15 cellular contexts compared by ENCODE assay signal in genomic region chr13:50592412-50593145, GRCh38.
A peak's percentile ranks its signal among the peaks of the same experiment; 100 is the strongest.
DNase-seq lines count a peak whose midpoint lies in the region; ATAC-seq and TF ChIP-seq lines count a peak whose summit lies in the region.
"Had no signal": no experiment of that assay in that cellular context is flagged by ENCODE, and none has a peak within 500 bp of the region (broad histone marks: within the 10 kb centered on the region; RNA-seq: fewer than 3 reads in every experiment).

No MANE protein-coding gene starts in this region.

- peaks cover 16% of the 10 kb centered on the region for H3K4me1 Mint-ChIP-seq in MCF 10A (ENCODE audit: insufficient read depth, unreplicated experiment)

- intact Hi-C loops in MCF 10A (cut with micrococcal nuclease): no loop called here
- intact Hi-C loops in breast epithelium (cut with DNase I; ENCODE audit: low total_unique reads): no loop called here

- H3K4me1 ChIP-seq in breast epithelium (no peaks in the 10 kb centered on the region), RWPE2 (ENCODE audit: insufficient read depth, poor library complexity, severe bottlenecking) (peaks cover 42% of the 10 kb centered on the region)
- H3K4me1 ChIP-seq: ascending aorta had no signal

- H3K36me3 ChIP-seq in breast epithelium (no peaks in the 10 kb centered on the region), RWPE2 (ENCODE audit: low read depth) (no peaks in the 10 kb centered on the region)
- H3K36me3 ChIP-seq: ascending aorta, esophagus muscularis mucosa, neural progenitor cell had no signal

- H3K27me3 Mint-ChIP-seq in MCF 10A (ENCODE audit: insufficient read depth, unreplicated experiment): no peaks in the 10 kb centered on the region

- H3K9me3 ChIP-seq in breast epithelium (no peaks in the 10 kb centered on the region), RWPE2 (ENCODE audit: severe bottlenecking) (no peaks in the 10 kb centered on the region)
- H3K9me3 ChIP-seq: ascending aorta, esophagus muscularis mucosa had no signal

- H3K4me3 ChIP-seq in breast epithelium (no peak overlapping the region), RWPE2 (ENCODE audit: severe bottlenecking) (no peak overlapping the region), fibroblast of mammary gland (ENCODE audit: control insufficient read depth, low read depth, low read length) (no peak overlapping the region)
- H3K4me3 ChIP-seq: ascending aorta, esophagus muscularis mucosa, neural progenitor cell had no signal

- TF ChIP-seq POLR2A in breast epithelium (IDR thresholded peaks at IDR 0.05): no peak

- BruUV-seq in MCF 10A (replicated peaks; lab: Mats Ljungman, UMichigan): no TSS peak

- DNase-seq in MCF 10A (ENCODE audit: unreplicated experiment) (peak; percentile 46), breast epithelium (ENCODE audit: low spot score in 2 of 2) (no peak), RWPE2 (ENCODE audit: low spot score) (no peak), fibroblast of mammary gland (ENCODE audit: low read depth) (peak; percentile 86), inferior parietal cortex (ENCODE audit: extremely low spot score) (no peak), substantia nigra (lab: John Stamatoyannopoulos, UW) (no peak)
- DNase-seq: GF-D8; left cardiac atrium; NCI-H1694 treated with DMSO at 0.1 percent for 48 hours; stimulated activated naive CD8-positive, alpha-beta T cell treated with anti-CD3 and anti-CD28 coated beads, Interleukin-15, Interleukin-2, amounts not matched to agents 100 U/mL and 50 U/mL, for 24 hours had no signal

- POLR2A ChIA-PET in MCF 10A (lab: Yijun Ruan, JAX): interaction anchor here (0.7 kb wide), 1 partner anchor 169 kb away, joined by 3 read pairs; no protein-coding TSS in a partner anchor

- TF ChIP-seq CTCF in MCF 10A (IDR thresholded peaks at IDR 0.05; ENCODE audit: unreplicated experiment) (no peak), breast epithelium (IDR thresholded peaks at IDR 0.05) (no peak), RWPE2 (IDR thresholded peaks at IDR 0.05; ENCODE audit: poor library complexity, severe bottlenecking) (no peak), fibroblast of mammary gland (conservative IDR thresholded peaks at IDR 0.05; ENCODE audit: control insufficient read depth, insufficient read depth, low read depth, low read length) (no peak)

- no peak overlapping the region for H3K27ac Mint-ChIP-seq in MCF 10A (ENCODE audit: low read depth, unreplicated experiment)
- H3K27ac Mint-ChIP-seq: neural progenitor cell had no signal

- CTCF ChIA-PET in MCF 10A (lab: Yijun Ruan, JAX): interaction anchor here (0.5 to 0.7 kb wide), 3 partner anchors 207 to 519 kb away, joined by 3 read pairs; no protein-coding TSS in a partner anchor

- ATAC-seq in RWPE2 (ENCODE audit: low read depth) (peak; percentile 61), GM19452 (IDR thresholded peaks at IDR 0.05; ENCODE audit: unreplicated experiment) (no peak), HG02885 (IDR thresholded peaks at IDR 0.05; ENCODE audit: poor library complexity, unreplicated experiment) (no peak)
- ATAC-seq: left cardiac atrium; stimulated activated naive CD8-positive, alpha-beta T cell treated with anti-CD3 and anti-CD28 coated beads, Interleukin-15, Interleukin-2, amounts not matched to agents 100 U/mL and 50 U/mL, for 24 hours had no signal

- H3K27ac ChIP-seq in breast epithelium: no peak overlapping the region
- H3K27ac ChIP-seq in RWPE2 (ENCODE audit: poor library complexity, severe bottlenecking): peak overlapping the region; percentile 86
- no peak overlapping the region for H3K27ac ChIP-seq in substantia nigra (ENCODE audit: low read depth, low read length, poor library complexity, severe bottlenecking)
- H3K27ac ChIP-seq: ascending aorta, esophagus muscularis mucosa, neural progenitor cell had no signal

- H3K4me3 Mint-ChIP-seq in MCF 10A (ENCODE audit: unreplicated experiment): no peak overlapping the region
- H3K4me3 Mint-ChIP-seq: neural progenitor cell had no signal

- no peaks in the 10 kb centered on the region for H3K9me3 Mint-ChIP-seq in MCF 10A (ENCODE audit: unreplicated experiment)
- H3K9me3 Mint-ChIP-seq: neural progenitor cell had no signal

- no peaks in the 10 kb centered on the region for H3K27me3 ChIP-seq in breast epithelium
- H3K27me3 ChIP-seq in RWPE2 (ENCODE audit: insufficient read depth, poor library complexity, severe bottlenecking): no peaks in the 10 kb centered on the region
- H3K27me3 ChIP-seq: ascending aorta, esophagus muscularis mucosa, neural progenitor cell had no signal

- H3K36me3 Mint-ChIP-seq in MCF 10A (ENCODE audit: insufficient read depth, unreplicated experiment): no peaks in the 10 kb centered on the region
- H3K36me3 Mint-ChIP-seq: neural progenitor cell had no signal

Comparison
In these comparisons a context has a peak if more than half of its experiments do, and no peak if none do; other contexts are left out.
1. DNase-seq: peak in MCF 10A (single experiment) and fibroblast of mammary gland (single experiment); none in breast epithelium (0 of 2), RWPE2 (single experiment), inferior parietal cortex (single experiment) and substantia nigra (0 of 49).